ENCODE assay signal across 14 cellular contexts in genomic region chrX:123436512-123436911, GRCh38.
DNase-seq lines count a peak whose midpoint lies in the region; ATAC-seq and TF ChIP-seq lines count a peak whose summit lies in the region.
"Had no signal": no experiment of that assay in that cellular context is flagged by ENCODE, and none has a peak within 500 bp of the region (broad histone marks: within the 10 kb centered on the region; RNA-seq: fewer than 3 reads in every experiment).

No MANE protein-coding gene starts in this region.

- peak; percentile 15 for DNase-seq in GM23338 (ENCODE audit: low spot score)
- DNase-seq in NT2/D1 (ENCODE audit: low read depth, low spot score) = peak; percentile 38
- DNase-seq in aorta = no peak
- DNase-seq in natural killer cell = no peak
- no peak for DNase-seq in NCI-H1436 treated with DMSO at 0.1 percent for 48 hours (lab: John Stamatoyannopoulos, UW)
- DNase-seq in right lobe of liver = no peak
- DNase-seq: C1 segment of cervical spinal cord; Calu3; CD4-positive, alpha-beta T cell; DMS153 had no signal

- 58 to 88% methylated on average over 2 of the region's 2 CpGs for WGBS in aorta, 2 donors
- WGBS in right lobe of liver (ENCODE audit: insufficient coverage, low coverage, low lambda C conversion rate, missing lambda C conversion rate) = 29% methylated on average over 2 of the region's 2 CpGs

- no peak overlapping the region for H2AFZ ChIP-seq in GM23338

- H3K36me3 ChIP-seq in GM23338 (ENCODE audit: insufficient read depth) (no peaks in the 10 kb centered on the region), NT2/D1 (ENCODE audit: insufficient read depth, insufficient read length, low read length) (no peaks in the 10 kb centered on the region), iPS-20b (ENCODE audit: insufficient read depth, low read depth, low read length) (no peaks in the 10 kb centered on the region), aorta (ENCODE audit: control insufficient read depth in 1 of 2, insufficient read depth in 2 of 2, low read length in 1 of 2) (no peaks in the 10 kb centered on the region), right lobe of liver (no peaks in the 10 kb centered on the region)

- no peaks in the 10 kb centered on the region for H3F3A ChIP-seq in GM23338 (replicated peaks; ENCODE audit: low read depth)

- H3K27ac ChIP-seq in GM23338 (ENCODE audit: low read depth) = no peak overlapping the region
- no peak overlapping the region for H3K27ac ChIP-seq in iPS-20b (ENCODE audit: low read length)
- no peak overlapping the region for H3K27ac ChIP-seq in aorta (ENCODE audit: low read depth in 1 of 2, low read length in 2 of 2)
- no peak overlapping the region for H3K27ac ChIP-seq in right lobe of liver
- H3K27ac ChIP-seq: HL-60 had no signal

- H3K4me1 Mint-ChIP-seq in GM23338 = peaks cover 12% of the 10 kb centered on the region; the same call in 2 of the 3 replicates
- no peaks in the 10 kb centered on the region for H3K4me1 Mint-ChIP-seq in natural killer cell
- H3K4me1 Mint-ChIP-seq: B cell had no signal

- 0 out of 2 replicates have a peak overlapping the region, but pooled peaks have one; percentile 29 for H3K4me2 ChIP-seq in GM23338

- H3K36me3 Mint-ChIP-seq in GM23338 (ENCODE audit: low read depth) = no peaks in the 10 kb centered on the region
- H3K36me3 Mint-ChIP-seq in natural killer cell = no peaks in the 10 kb centered on the region

- no peaks in the 10 kb centered on the region for H3K27me3 ChIP-seq in GM23338 (ENCODE audit: insufficient read depth)
- H3K27me3 ChIP-seq in NT2/D1 (ENCODE audit: insufficient read depth, insufficient read length) = no peaks in the 10 kb centered on the region
- H3K27me3 ChIP-seq in iPS-20b (ENCODE audit: insufficient read depth, low read length) = no peaks in the 10 kb centered on the region
- H3K27me3 ChIP-seq in aorta (ENCODE audit: control insufficient read depth in 1 of 2, insufficient read depth in 2 of 2, low read length in 1 of 2) = no peaks in the 10 kb centered on the region
- H3K27me3 ChIP-seq in right lobe of liver = no peaks in the 10 kb centered on the region

- no peak for TF ChIP-seq CTCF in GM23338 (conservative IDR thresholded peaks at IDR 0.05; ENCODE audit: low read depth in 2 of 2)
- TF ChIP-seq CTCF in natural killer cell (IDR thresholded peaks at IDR 0.05) = no peak
- TF ChIP-seq CTCF in right lobe of liver (IDR thresholded peaks at IDR 0.05) = no peak

- no peaks in the 10 kb centered on the region for H3K9me2 ChIP-seq in GM23338 (ENCODE audit: insufficient read depth)

- H3K27me3 Mint-ChIP-seq in GM23338 (ENCODE audit: insufficient read depth, low read depth, poor library complexity) (no peaks in the 10 kb centered on the region), natural killer cell (ENCODE audit: low read depth in 2 of 2) (no peaks in the 10 kb centered on the region)
- H3K27me3 Mint-ChIP-seq: B cell; CD4-positive, alpha-beta T cell had no signal

- H3K9ac ChIP-seq in NT2/D1 (ENCODE audit: insufficient read length, low read depth) = no peak overlapping the region
- no peak overlapping the region; the same call in 1 of the 2 replicates for H3K9ac ChIP-seq in iPS-20b (ENCODE audit: low read depth, low read length)

- ATAC-seq in GM23338 (peak; percentile 70), aorta (ENCODE audit: low FRiP score) (no peak), natural killer cell (no peak), right lobe of liver (no peak)
- ATAC-seq: K562 had no signal

- TF ChIP-seq POLR2A in right lobe of liver (IDR thresholded peaks at IDR 0.05) = no peak

- H3K4me3 ChIP-seq in GM23338 (no peak overlapping the region), NT2/D1 (ENCODE audit: insufficient read length, low read depth) (no peak overlapping the region), iPS-20b (ENCODE audit: low read length) (peak overlapping the region; percentile 32), aorta (ENCODE audit: low read length in 2 of 2) (no peak overlapping the region), right lobe of liver (no peak overlapping the region)
- H3K4me3 ChIP-seq: K562 had no signal

- H3K4me1 ChIP-seq in GM23338 (ENCODE audit: insufficient read depth) (peaks cover 4% of the 10 kb centered on the region; the same call in 1 of the 2 replicates), NT2/D1 (ENCODE audit: insufficient read depth, insufficient read length) (no peaks in the 10 kb centered on the region), iPS-20b (ENCODE audit: insufficient read depth, low read length) (peaks cover 6% of the 10 kb centered on the region; the same call in 1 of the 2 replicates), aorta (ENCODE audit: control insufficient read depth in 1 of 2, insufficient read depth in 2 of 2, low read length in 2 of 2) (no peaks in the 10 kb centered on the region), right lobe of liver (no peaks in the 10 kb centered on the region)

- H3K9me3 ChIP-seq in NT2/D1 (ENCODE audit: insufficient read depth, low read length) (no peaks in the 10 kb centered on the region), iPS-20b (ENCODE audit: insufficient read depth, low read depth, low read length) (no peaks in the 10 kb centered on the region), aorta (ENCODE audit: control insufficient read depth, low read length) (no peaks in the 10 kb centered on the region), right lobe of liver (no peaks in the 10 kb centered on the region)

- no peaks in the 10 kb centered on the region; the same call in 2 of the 3 replicates for H3K9me3 Mint-ChIP-seq in GM23338
- no peaks in the 10 kb centered on the region for H3K9me3 Mint-ChIP-seq in natural killer cell
- H3K9me3 Mint-ChIP-seq: CD4-positive, alpha-beta T cell had no signal

- intact Hi-C loops in aorta (cut with DNase I) (no loop called here), natural killer cell (cut with micrococcal nuclease) (no loop called here), right lobe of liver (cut with DNase I) (no loop called here)

- H3K4me3 Mint-ChIP-seq in GM23338 = no peak overlapping the region
- H3K4me3 Mint-ChIP-seq in natural killer cell = no peak overlapping the region
- H3K4me3 Mint-ChIP-seq: B cell; CD4-positive, alpha-beta T cell had no signal

- H4K20me1 ChIP-seq in GM23338 (replicated peaks; ENCODE audit: insufficient read depth) = no peaks in the 10 kb centered on the region

- H3K27ac Mint-ChIP-seq in GM23338 (no peak overlapping the region), natural killer cell (no peak overlapping the region)
- H3K27ac Mint-ChIP-seq: B cell; CD4-positive, alpha-beta T cell had no signal

- H3K79me2 ChIP-seq in GM23338 (replicated peaks; ENCODE audit: insufficient read depth) = no peaks in the 10 kb centered on the region

TF ChIP-seq in GM23338, 12 proteins besides CTCF, POLR2A, EP300 and RAD21 (continues in another document):
- TF ChIP-seq JUNB (IDR thresholded peaks at IDR 0.05; ENCODE audit: unreplicated experiment) = no peak
- no peak for TF ChIP-seq POLR2AphosphoS5 (IDR thresholded peaks at IDR 0.05; ENCODE audit: low read depth)
- TF ChIP-seq CREB1 (CRISPR knock-in tag; IDR thresholded peaks at IDR 0.05; ENCODE audit: low read depth) = no peak

Comparison
In these comparisons a context has a peak if more than half of its experiments do, and no peak if none do; other contexts are left out.
1. DNase-seq: peak in GM23338 (single experiment) and NT2/D1 (single experiment); none in aorta (0 of 2), natural killer cell (single experiment), NCI-H1436 treated with DMSO at 0.1 percent for 48 hours (single experiment) and right lobe of liver (0 of 3).